30 cellular contexts compared by ENCODE assay signal in genomic region chr1:209871430-209871829, GRCh38.
"Had no signal": no experiment of that assay in that cellular context is flagged by ENCODE, and none has a peak within 500 bp of the region (broad histone marks: within the 10 kb centered on the region; RNA-seq: fewer than 3 reads in every experiment).

No MANE protein-coding gene starts in this region.

- H3K4me1 Mint-ChIP-seq: activated B cell treated with CpG ODN at 0.5 μM for 24 hours; activated CD4-positive, alpha-beta T cell treated with anti-CD3 and anti-CD28 coated beads, Interleukin-2, amount 10 ng/mL, durations not matched to agents 7 days and 5 days had no signal

- H3K9me3 ChIP-seq: MG63 had no signal

- DNase-seq: activated B cell treated with CpG ODN at 0.5 μM for 24 hours; activated CD4-positive, alpha-beta memory T cell treated with anti-CD3 and anti-CD28 coated beads for 36 hours; activated CD4-positive, alpha-beta T cell treated with anti-CD3 and anti-CD28 coated beads for 1 hour; activated CD4-positive, alpha-beta T cell treated with anti-CD3 and anti-CD28 coated beads, Interleukin-2, amount 10 ng/mL, durations not matched to agents 7 days and 5 days; activated CD8-positive, alpha-beta memory T cell treated with anti-CD3 and anti-CD28 coated beads for 24 hours; activated effector memory CD4-positive, alpha-beta T cell treated with anti-CD3 and anti-CD28 coated beads, Interleukin-2, amount 50 U/mL, for 16 hours; activated naive CD4-positive, alpha-beta T cell treated with anti-CD3 and anti-CD28 coated beads for 36 hours; activated T-cell treated with anti-CD3 and anti-CD28 coated beads, Interleukin-2, amount 50 U/mL, for 4 hours; amygdala; caudate nucleus; MG63; MV-4-11; NCI-H1092 treated with DMSO at 0.1 percent for 48 hours; NCI-H1417 treated with DMSO at 0.1 percent for 48 hours; NCI-H1694; NCI-H2029; NCI-H2107; NCI-H2171 treated with DMSO at 0.1 percent for 48 hours; NCI-H226; NCI-H526; NCI-H774; NK-92 treated with Interleukin-12 subunit alpha and Interleukin-12 subunit beta, amount 100 ng/mL, for 24 hours; OCI-M1; Right ventricle myocardium superior; RPMI8226; SJCRH30 had no signal

- H3K4me2 ChIP-seq: KMS-11 had no signal

- H3K4me3 ChIP-seq: MG63, SJCRH30 had no signal

- H3K27me3 ChIP-seq: MG63, SJCRH30 had no signal

- H3K27ac Mint-ChIP-seq: activated B cell treated with CpG ODN at 0.5 μM for 24 hours; activated CD4-positive, alpha-beta memory T cell treated with anti-CD3 and anti-CD28 coated beads for 36 hours; activated CD4-positive, alpha-beta T cell treated with anti-CD3 and anti-CD28 coated beads, Interleukin-2, amount 10 ng/mL, durations not matched to agents 7 days and 5 days; activated naive CD4-positive, alpha-beta T cell treated with anti-CD3 and anti-CD28 coated beads for 36 hours; activated naive CD8-positive, alpha-beta T cell; T-helper 1 cell treated with Interleukin-12 subunit alpha and Interleukin-12 subunit beta and Interleukin-4 antibody, amounts not matched to agents 30 μg/mL and 1 μg/mL, for 36 hours had no signal

- H3K9ac ChIP-seq: KMS-11 had no signal

- H3K36me3 ChIP-seq: MG63, SJCRH30 had no signal

- ATAC-seq: activated T-cell treated with anti-CD3 and anti-CD28 coated beads, Interleukin-2, amount 50 U/mL, for 4 hours; Panc1 had no signal

- H3K27ac ChIP-seq: KMS-11, SJCRH30 had no signal

- H3K4me3 Mint-ChIP-seq: activated B cell treated with CpG ODN at 0.5 μM for 24 hours; activated CD4-positive, alpha-beta memory T cell treated with anti-CD3 and anti-CD28 coated beads for 36 hours; activated CD4-positive, alpha-beta T cell treated with anti-CD3 and anti-CD28 coated beads, Interleukin-2, amount 10 ng/mL, durations not matched to agents 7 days and 5 days; activated naive CD4-positive, alpha-beta T cell treated with anti-CD3 and anti-CD28 coated beads for 36 hours; activated naive CD8-positive, alpha-beta T cell; activated T-cell treated with anti-CD3 and anti-CD28 coated beads, Interleukin-2, amount 50 U/mL, for 4 hours; T-helper 1 cell treated with Interleukin-12 subunit alpha and Interleukin-12 subunit beta and Interleukin-4 antibody, amounts not matched to agents 30 μg/mL and 1 μg/mL, for 36 hours had no signal

- H3K9me3 Mint-ChIP-seq: activated CD4-positive, alpha-beta T cell treated with anti-CD3 and anti-CD28 coated beads, Interleukin-2, amount 10 ng/mL, durations not matched to agents 7 days and 5 days; T-helper 1 cell treated with Interleukin-12 subunit alpha and Interleukin-12 subunit beta and Interleukin-4 antibody, amounts not matched to agents 30 μg/mL and 1 μg/mL, for 36 hours had no signal

- H3K36me3 Mint-ChIP-seq: activated CD4-positive, alpha-beta memory T cell treated with anti-CD3 and anti-CD28 coated beads for 36 hours; activated naive CD8-positive, alpha-beta T cell had no signal
